Comparison of ENCODE assay signal across 8 cellular contexts in the genomic region with DNA sequence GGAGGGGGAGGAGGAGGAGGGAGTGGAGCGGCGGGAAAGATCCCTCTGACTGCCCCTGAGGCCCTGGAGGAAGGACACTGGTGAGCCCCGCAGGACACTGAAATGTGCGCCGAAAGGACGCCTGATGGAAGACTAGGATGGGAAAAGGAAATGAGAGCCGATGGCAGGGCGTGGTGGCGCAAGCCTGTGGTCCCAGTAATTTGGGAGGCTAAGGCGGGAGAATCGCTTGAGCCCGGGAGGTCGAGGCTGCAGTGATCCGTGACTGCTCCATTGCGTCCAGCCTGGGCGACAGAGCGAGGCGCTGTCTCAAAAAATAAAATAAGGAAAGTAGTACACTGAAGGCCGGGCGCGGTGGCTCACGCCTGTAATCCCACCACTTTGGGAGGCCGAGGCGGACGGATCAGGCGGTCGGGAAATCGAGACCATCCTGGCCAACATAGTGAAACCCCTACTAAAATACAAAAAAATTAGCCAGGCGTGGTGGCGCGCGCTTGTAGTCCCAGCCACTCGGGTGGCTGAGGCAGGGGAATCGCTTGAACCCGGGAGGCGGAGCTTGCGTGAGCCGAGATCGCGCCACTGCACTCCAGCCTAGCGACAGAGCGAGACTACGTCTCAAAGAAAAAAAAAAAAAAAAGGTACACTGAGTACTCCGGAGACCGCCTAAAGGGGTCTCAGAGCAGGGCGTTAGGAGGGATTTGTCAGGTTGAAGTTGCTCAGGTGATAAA. TPM values are rescaled to one million over a fixed set of nuclear protein-coding genes. Genes with fewer than 3 reads are reported as not detected.
DNase-seq lines count a peak whose midpoint lies in the region; ATAC-seq and TF ChIP-seq lines count a peak whose summit lies in the region.

No MANE protein-coding gene starts in this region.

- no peaks in the 10 kb centered on the region for H3K9me3 ChIP-seq in HAP-1
- H3K9me3 ChIP-seq in WERI-Rb-1 (ENCODE audit: severe bottlenecking): peaks cover 5% of the 10 kb centered on the region

- H3K4me1 Mint-ChIP-seq in central memory CD8-positive, alpha-beta T cell: peaks cover 33% of the 10 kb centered on the region

- DNase-seq in HAP-1 (ENCODE audit: low spot score in 2 of 2) (no peak), WERI-Rb-1 (no peak), mesenteric fat pad (ENCODE audit: low spot score) (peak; percentile 90)
- DNase-seq in central memory CD8-positive, alpha-beta T cell (ENCODE audit: low spot score in 2 of 2): peak; percentile 53 to 73
- peak; percentile 57 to 64 for DNase-seq in stimulated activated CD8-positive, alpha-beta memory T cell treated with anti-CD3 and anti-CD28 coated beads, Interleukin-7, amount 100 ng/mL, for 4 hours (ENCODE audit: low read depth in 2 of 2)

- H3K27me3 ChIP-seq in ACC112 (ENCODE audit: insufficient read depth, low read length) (no peaks in the 10 kb centered on the region), HAP-1 (ENCODE audit: low read depth) (no peaks in the 10 kb centered on the region), WERI-Rb-1 (ENCODE audit: insufficient read depth, low read depth, severe bottlenecking) (no peaks in the 10 kb centered on the region)

- H3K27me3 Mint-ChIP-seq in central memory CD8-positive, alpha-beta T cell: no peaks in the 10 kb centered on the region

- H3K36me3 ChIP-seq in ACC112 (ENCODE audit: insufficient read depth, low read length) (no peaks in the 10 kb centered on the region), HAP-1 (replicated peaks) (peaks cover 8% of the 10 kb centered on the region; the same call in 1 of the 2 replicates), WERI-Rb-1 (peaks cover 21% of the 10 kb centered on the region)

- H3K36me3 Mint-ChIP-seq in central memory CD8-positive, alpha-beta T cell (ENCODE audit: insufficient read depth): peaks cover 33% of the 10 kb centered on the region

- H2AFZ ChIP-seq in ACC112 (ENCODE audit: low read length, unreplicated experiment): peak overlapping the region; percentile 64

- peak overlapping the region; percentile 93 for H3K4me3 Mint-ChIP-seq in central memory CD8-positive, alpha-beta T cell

- H3K9me3 Mint-ChIP-seq in central memory CD8-positive, alpha-beta T cell: no peaks in the 10 kb centered on the region

- peak; percentile 33 for ATAC-seq in central memory CD8-positive, alpha-beta T cell (replicated peaks; ENCODE audit: extremely low read depth, poor library complexity, severe bottlenecking)
- no peak for ATAC-seq in GM19463 (IDR thresholded peaks at IDR 0.05; ENCODE audit: unreplicated experiment)
- ATAC-seq in HG03280 (IDR thresholded peaks at IDR 0.05; ENCODE audit: unreplicated experiment): no peak

- H3K79me2 ChIP-seq in ACC112 (ENCODE audit: control insufficient read depth, insufficient read depth, low read length, unreplicated experiment): peaks cover 43% of the 10 kb centered on the region

- in situ Hi-C loops in HAP-1 (cut with MboI; ENCODE audit: low sequenced_read_pairs): no loop called here

- H3K4me3 ChIP-seq in ACC112 (ENCODE audit: low read depth, low read length) (peak overlapping the region; percentile 77), HAP-1 (peak overlapping the region; percentile 77), WERI-Rb-1 (ENCODE audit: low read depth, low read length) (peak overlapping the region; percentile 88)

- H3K4me1 ChIP-seq in ACC112 (ENCODE audit: control insufficient read depth, insufficient read depth, low read length, unreplicated experiment) (peaks cover 9% of the 10 kb centered on the region), HAP-1 (peaks cover 14% of the 10 kb centered on the region)

- TF ChIP-seq CTCF in WERI-Rb-1 (IDR thresholded peaks at IDR 0.05; ENCODE audit: low read depth, low read length): no peak

- H3K27ac Mint-ChIP-seq in central memory CD8-positive, alpha-beta T cell (ENCODE audit: low read depth): peak overlapping the region; percentile 99

- H3K27ac ChIP-seq in ACC112 (ENCODE audit: low read depth, low read length) (peak overlapping the region; percentile 93), WERI-Rb-1 (peak overlapping the region; percentile 95)

RNA-seq across cellular contexts. Expression of gene HNRNPF, which starts 0.6 kb away (rescaled TPM):
- total RNA-seq in mesenteric fat pad: 184 TPM

RNA-seq across cellular contexts. Expression of gene ZNF487, which starts 27.4 kb away (rescaled TPM):
- total RNA-seq in mesenteric fat pad: 3.9 TPM

RNA-seq across cellular contexts. Expression of gene FXYD4, which starts 38.1 kb away (rescaled TPM):
- not detected for total RNA-seq in mesenteric fat pad

Comparison
In these comparisons a context has a peak if more than half of its experiments do, and no peak if none do; other contexts are left out.
1. DNase-seq: peak in central memory CD8-positive, alpha-beta T cell (2 of 2), mesenteric fat pad (single experiment) and stimulated activated CD8-positive, alpha-beta memory T cell treated with anti-CD3 and anti-CD28 coated beads, Interleukin-7, amount 100 ng/mL, for 4 hours (2 of 2); none in HAP-1 (0 of 2) and WERI-Rb-1 (single experiment).
2. Peak in every context shown above with its lines, with median percentiles within 50 percentile points of each other: H3K4me3 ChIP-seq.